15 cellular contexts compared by ENCODE assay signal in the genomic region with DNA sequence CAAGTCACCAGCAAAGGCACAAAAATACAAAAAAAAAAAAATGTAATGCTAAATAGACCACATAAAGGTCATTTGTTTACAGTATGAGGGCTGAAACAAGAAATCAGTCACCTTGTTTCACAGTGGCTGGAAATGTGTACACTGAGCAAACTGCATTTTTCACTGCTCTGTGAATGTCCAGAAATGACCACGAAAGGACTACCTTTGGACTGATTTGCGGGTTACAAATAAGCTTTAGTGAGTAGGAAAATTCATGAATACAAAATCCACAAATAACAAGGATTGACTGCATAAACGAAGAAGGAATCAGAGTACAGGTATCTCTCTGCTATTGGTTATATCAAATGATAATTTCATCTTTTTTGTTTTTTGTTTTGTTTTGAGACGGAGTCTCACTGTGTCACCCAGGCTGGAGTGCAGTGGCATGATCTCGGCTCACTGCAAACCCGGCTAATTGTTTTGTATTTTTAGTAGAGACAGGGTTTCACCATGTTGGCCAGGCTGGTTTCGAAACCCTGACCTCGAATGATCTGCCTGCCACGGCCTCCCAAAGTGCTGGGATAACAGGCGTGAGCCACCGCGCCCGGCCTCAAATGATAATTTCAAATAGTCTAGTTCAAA. TPM values are rescaled to one million over a fixed set of nuclear protein-coding genes. Genes with fewer than 3 reads are reported as not detected.
DNase-seq lines count a peak whose midpoint lies in the region; ATAC-seq and FAIRE-seq lines count a peak whose summit lies in the region.
"Had no signal": no experiment of that assay in that cellular context is flagged by ENCODE, and none has a peak within 500 bp of the region (broad histone marks: within the 10 kb centered on the region; RNA-seq: fewer than 3 reads in every experiment).

No MANE protein-coding gene starts in this region.

- peaks cover 84 to 97% (median 94%) of the 10 kb centered on the region in 3 donors for H3K4me1 Mint-ChIP-seq in CD8-positive, alpha-beta memory T cell
- H3K4me1 Mint-ChIP-seq in naive thymus-derived CD4-positive, alpha-beta T cell: peaks cover 62 to 96% (median 82%) of the 10 kb centered on the region in 7 donors

- 80 to 83% (median 81%) methylated on average over 13 of the region's 13 CpGs for WGBS in small intestine, 3 donors

- no peak for ATAC-seq in activated naive CD4-positive, alpha-beta T cell treated with anti-CD3 and anti-CD28 coated beads, Interleukin-2, amount 50 U/mL, for 72 hours
- no peak for ATAC-seq in naive thymus-derived CD4-positive, alpha-beta T cell
- ATAC-seq: HCT116, K562, SK-N-SH treated with all-trans-retinoic acid at 6 μM for 48 hours had no signal

- peaks cover 0 to 15% (median 5%) of the 10 kb centered on the region in 3 donors for H3K36me3 Mint-ChIP-seq in CD8-positive, alpha-beta memory T cell
- H3K36me3 Mint-ChIP-seq in activated naive CD4-positive, alpha-beta T cell treated with anti-CD3 and anti-CD28 coated beads, Interleukin-2, amount 50 U/mL, for 72 hours: peaks cover 0 to 13% of the 10 kb centered on the region in 2 donors
- H3K36me3 Mint-ChIP-seq in naive thymus-derived CD4-positive, alpha-beta T cell: peaks cover 0 to 40% (median 4%) of the 10 kb centered on the region in 5 donors

- H3K27me3 ChIP-seq in BLaER1 treated with 17β-estradiol and CSF1 and Interleukin-3, amounts not matched to agents 10 nM and 100 nM: no peaks in the 10 kb centered on the region
- H3K27me3 ChIP-seq in CD8-positive, alpha-beta memory T cell (ENCODE audit: insufficient read depth, low read length, poor library complexity, severe bottlenecking): no peaks in the 10 kb centered on the region
- no peaks in the 10 kb centered on the region for H3K27me3 ChIP-seq in naive thymus-derived CD4-positive, alpha-beta T cell (ENCODE audit: control insufficient read depth in 2 of 2, insufficient read depth in 2 of 2, low read length in 2 of 2)
- no peaks in the 10 kb centered on the region for H3K27me3 ChIP-seq in small intestine (ENCODE audit: control insufficient read depth in 2 of 2, insufficient read depth in 2 of 2, low read length in 2 of 2)

- peaks cover 0 to 16% (median 0%) of the 10 kb centered on the region in 11 experiments; a peak in 6 of 22 replicates for H3K9me3 ChIP-seq in BLaER1 treated with 17β-estradiol and CSF1 and Interleukin-3, amounts not matched to agents 10 nM and 100 nM (replicated peaks in 1 of 11)
- no peaks in the 10 kb centered on the region for H3K9me3 ChIP-seq in CD8-positive, alpha-beta memory T cell (ENCODE audit: low read length)
- H3K9me3 ChIP-seq in naive thymus-derived CD4-positive, alpha-beta T cell (ENCODE audit: control insufficient read depth in 2 of 3, low read length in 3 of 3): no peaks in the 10 kb centered on the region
- no peaks in the 10 kb centered on the region for H3K9me3 ChIP-seq in small intestine (ENCODE audit: control insufficient read depth, low read depth)

- peak overlapping the region; percentile 25 to 85 (median 65) for H3K4me3 Mint-ChIP-seq in CD8-positive, alpha-beta memory T cell
- peak overlapping the region; percentile 60 to 93 (median 74) for H3K4me3 Mint-ChIP-seq in naive thymus-derived CD4-positive, alpha-beta T cell

- POLR2A ChIA-PET in CD8-positive, alpha-beta memory T cell (lab: Charles Lee): interaction anchor here (0.7 to 1.4 kb wide), 2 partner anchors 21 to 33 kb away, joined by 3 read pairs; no protein-coding TSS in a partner anchor
- POLR2A ChIA-PET in naive thymus-derived CD4-positive, alpha-beta T cell (lab: Charles Lee): interaction anchor here (1.1 to 8.5 kb wide), 6 partner anchors 7 to 29 kb away, joined by 3 to 122 read pairs (median 32); no protein-coding TSS in a partner anchor

- peaks cover 0 to 23% (median 0%) of the 10 kb centered on the region in 11 experiments; a peak in 6 of 22 replicates for H4K20me1 ChIP-seq in BLaER1 treated with 17β-estradiol and CSF1 and Interleukin-3, amounts not matched to agents 10 nM and 100 nM

- peak overlapping the region; percentile 82 to 98 (median 91) for H3K4me2 ChIP-seq in BLaER1 treated with 17β-estradiol and CSF1 and Interleukin-3, amounts not matched to agents 10 nM and 100 nM

- no peaks in the 10 kb centered on the region for H3K9me3 Mint-ChIP-seq in CD8-positive, alpha-beta memory T cell
- no peaks in the 10 kb centered on the region for H3K9me3 Mint-ChIP-seq in activated naive CD4-positive, alpha-beta T cell treated with anti-CD3 and anti-CD28 coated beads, Interleukin-2, amount 50 U/mL, for 72 hours
- H3K9me3 Mint-ChIP-seq in naive thymus-derived CD4-positive, alpha-beta T cell: no peaks in the 10 kb centered on the region

- no peak for DNase-seq in CD8-positive, alpha-beta memory T cell
- no peak for DNase-seq in activated naive CD4-positive, alpha-beta T cell treated with anti-CD3 and anti-CD28 coated beads, Interleukin-2, amount 50 U/mL, for 72 hours (ENCODE audit: low spot score in 2 of 2)
- DNase-seq in naive thymus-derived CD4-positive, alpha-beta T cell: no peak
- DNase-seq in NCI-H187 (lab: John Stamatoyannopoulos, UW) (no peak), small intestine (no peak)
- DNase-seq in stimulated activated CD4-positive, alpha-beta T cell treated with anti-CD3 and anti-CD28 coated beads, Interleukin-1b, Interleukin-23, amount 100 ng/mL, for 48 hours: no peak
- DNase-seq: C1 segment of cervical spinal cord, mesendoderm, NCI-H1436 treated with DMSO at 0.1 percent for 48 hours, OCI-M1 had no signal

- H3K27me3 Mint-ChIP-seq in CD8-positive, alpha-beta memory T cell: peaks cover 0 to 1% of the 10 kb centered on the region in 2 donors
- H3K27me3 Mint-ChIP-seq in naive thymus-derived CD4-positive, alpha-beta T cell: no peaks in the 10 kb centered on the region

- intact Hi-C loops in naive thymus-derived CD4-positive, alpha-beta T cell (cut with micrococcal nuclease): loop anchor here in 1 of 2 donors (10.0 kb wide), 1 partner anchor 1307 kb away; no protein-coding TSS in a partner anchor

- CTCF ChIA-PET in CD8-positive, alpha-beta memory T cell (lab: Charles Lee): interaction anchor here (1.2 kb wide), 1 partner anchor 48 kb away, joined by 3 read pairs; no protein-coding TSS in a partner anchor
- CTCF ChIA-PET in naive thymus-derived CD4-positive, alpha-beta T cell (lab: Charles Lee): interaction anchor here (0.9 to 1.4 kb wide), 2 partner anchors 15 to 113 kb away, joined by 3 to 5 read pairs; no protein-coding TSS in a partner anchor

- H3K9ac ChIP-seq in BLaER1 treated with 17β-estradiol and CSF1 and Interleukin-3, amounts not matched to agents 10 nM and 100 nM: peak overlapping the region in 10 of 11 experiments; percentile 14 to 93 (median 79); a peak in 12 of 22 replicates

- H3K27ac ChIP-seq in BLaER1 treated with 17β-estradiol and CSF1 and Interleukin-3, amounts not matched to agents 10 nM and 100 nM: peak overlapping the region; percentile 91 to 100 (median 96)
- no peak overlapping the region for H3K27ac ChIP-seq in CD8-positive, alpha-beta memory T cell (ENCODE audit: low read depth, low read length)
- H3K27ac ChIP-seq in naive thymus-derived CD4-positive, alpha-beta T cell (ENCODE audit: low read depth, low read length): peak overlapping the region; percentile 81
- no peak overlapping the region for H3K27ac ChIP-seq in small intestine (ENCODE audit: low read depth in 1 of 2, low read length in 1 of 2)

- FAIRE-seq in small intestine (lab: Jason Lieb, UNC): no peak
- FAIRE-seq: bronchial epithelial cell, K562 had no signal

- H3K27ac Mint-ChIP-seq in CD8-positive, alpha-beta memory T cell: peak overlapping the region; percentile 66 to 98 (median 90)
- peak overlapping the region; percentile 25 to 66 for H3K27ac Mint-ChIP-seq in activated naive CD4-positive, alpha-beta T cell treated with anti-CD3 and anti-CD28 coated beads, Interleukin-2, amount 50 U/mL, for 72 hours
- peak overlapping the region; percentile 87 to 99 (median 94) for H3K27ac Mint-ChIP-seq in naive thymus-derived CD4-positive, alpha-beta T cell

- peak overlapping the region in 2 of 10 experiments; percentile 25 to 30; a peak in 1 of 20 replicates for H3K4me3 ChIP-seq in BLaER1 treated with 17β-estradiol and CSF1 and Interleukin-3, amounts not matched to agents 10 nM and 100 nM
- H3K4me3 ChIP-seq in CD8-positive, alpha-beta memory T cell (ENCODE audit: low read length): no peak overlapping the region
- H3K4me3 ChIP-seq in naive thymus-derived CD4-positive, alpha-beta T cell (ENCODE audit: low read length): no peak overlapping the region
- H3K4me3 ChIP-seq in small intestine (ENCODE audit: low read depth in 1 of 2, low read length in 2 of 2): no peak overlapping the region
- H3K4me3 ChIP-seq: K562 had no signal

- peaks cover 0 to 24% (median 0%) of the 10 kb centered on the region in 11 experiments; a peak in 3 of 22 replicates for H3K36me3 ChIP-seq in BLaER1 treated with 17β-estradiol and CSF1 and Interleukin-3, amounts not matched to agents 10 nM and 100 nM
- no peaks in the 10 kb centered on the region for H3K36me3 ChIP-seq in CD8-positive, alpha-beta memory T cell (ENCODE audit: insufficient read depth, low read length)
- H3K36me3 ChIP-seq in naive thymus-derived CD4-positive, alpha-beta T cell (ENCODE audit: control insufficient read depth in 2 of 3, insufficient read depth in 3 of 3, low read length in 3 of 3): no peaks in the 10 kb centered on the region
- no peaks in the 10 kb centered on the region for H3K36me3 ChIP-seq in small intestine (ENCODE audit: control insufficient read depth in 2 of 2, insufficient read depth in 2 of 2, low read length in 2 of 2)

- H3K4me1 ChIP-seq in BLaER1 treated with 17β-estradiol and CSF1 and Interleukin-3, amounts not matched to agents 10 nM and 100 nM: peaks cover 82 to 99% (median 94%) of the 10 kb centered on the region in 10 experiments
- H3K4me1 ChIP-seq in CD8-positive, alpha-beta memory T cell (ENCODE audit: insufficient read depth, low read length): peaks cover 93% of the 10 kb centered on the region
- peaks cover 86 to 89% of the 10 kb centered on the region in 2 donors for H3K4me1 ChIP-seq in naive thymus-derived CD4-positive, alpha-beta T cell (ENCODE audit: control insufficient read depth in 2 of 2, insufficient read depth in 2 of 2, low read length in 2 of 2)
- H3K4me1 ChIP-seq in small intestine (ENCODE audit: control insufficient read depth in 2 of 2, insufficient read depth in 1 of 2, low read depth in 1 of 2, low read length in 1 of 2): peaks cover 5 to 22% of the 10 kb centered on the region in 2 donors

RNA-seq across cellular contexts. Expression of a gene that starts 30.5 kb away (rescaled TPM):
- 100 to 1,000 TPM; 115 to 129 TPM for total RNA-seq in CD8-positive, alpha-beta memory T cell
- 279 TPM for polyA plus RNA-seq in CD8-positive, alpha-beta memory T cell
- total RNA-seq in activated naive CD4-positive, alpha-beta T cell treated with anti-CD3 and anti-CD28 coated beads, Interleukin-2, amount 50 U/mL, for 72 hours: 100 to 1,000 TPM in 1 of 2 donors, 10 to 100 TPM in 1; 82.6 to 148 TPM
- 100 to 1,000 TPM; 297 to 452 (median 420) TPM for total RNA-seq in naive thymus-derived CD4-positive, alpha-beta T cell
- 100 to 1,000 TPM; 314 to 395 TPM for polyA plus RNA-seq in naive thymus-derived CD4-positive, alpha-beta T cell
- 10 to 100 TPM; 37.6 to 46.3 (median 38.6) TPM for polyA plus RNA-seq in small intestine

Comparison
In these comparisons a context has a peak if more than half of its experiments do, and no peak if none do; other contexts are left out.
1. H3K27ac ChIP-seq: peak in BLaER1 treated with 17β-estradiol and CSF1 and Interleukin-3, amounts not matched to agents 10 nM and 100 nM (11 of 11) and naive thymus-derived CD4-positive, alpha-beta T cell (single experiment); none in CD8-positive, alpha-beta memory T cell (single experiment) and small intestine (0 of 2).
2. Peak in every context shown above with its lines, with median percentiles within 50 percentile points of each other: H3K27ac Mint-ChIP-seq.